In genomic region chr9:96492993-96493531, GRCh38 we compare ENCODE assay signal across 1 cellular context.
TF ChIP-seq lines count a peak whose summit lies in the region.

No MANE protein-coding gene starts in this region.

TF ChIP-seq in GM23338, 12 proteins besides CTCF, POLR2A, EP300 and RAD21 (continued from another document):
- TF ChIP-seq, protein P1, sequence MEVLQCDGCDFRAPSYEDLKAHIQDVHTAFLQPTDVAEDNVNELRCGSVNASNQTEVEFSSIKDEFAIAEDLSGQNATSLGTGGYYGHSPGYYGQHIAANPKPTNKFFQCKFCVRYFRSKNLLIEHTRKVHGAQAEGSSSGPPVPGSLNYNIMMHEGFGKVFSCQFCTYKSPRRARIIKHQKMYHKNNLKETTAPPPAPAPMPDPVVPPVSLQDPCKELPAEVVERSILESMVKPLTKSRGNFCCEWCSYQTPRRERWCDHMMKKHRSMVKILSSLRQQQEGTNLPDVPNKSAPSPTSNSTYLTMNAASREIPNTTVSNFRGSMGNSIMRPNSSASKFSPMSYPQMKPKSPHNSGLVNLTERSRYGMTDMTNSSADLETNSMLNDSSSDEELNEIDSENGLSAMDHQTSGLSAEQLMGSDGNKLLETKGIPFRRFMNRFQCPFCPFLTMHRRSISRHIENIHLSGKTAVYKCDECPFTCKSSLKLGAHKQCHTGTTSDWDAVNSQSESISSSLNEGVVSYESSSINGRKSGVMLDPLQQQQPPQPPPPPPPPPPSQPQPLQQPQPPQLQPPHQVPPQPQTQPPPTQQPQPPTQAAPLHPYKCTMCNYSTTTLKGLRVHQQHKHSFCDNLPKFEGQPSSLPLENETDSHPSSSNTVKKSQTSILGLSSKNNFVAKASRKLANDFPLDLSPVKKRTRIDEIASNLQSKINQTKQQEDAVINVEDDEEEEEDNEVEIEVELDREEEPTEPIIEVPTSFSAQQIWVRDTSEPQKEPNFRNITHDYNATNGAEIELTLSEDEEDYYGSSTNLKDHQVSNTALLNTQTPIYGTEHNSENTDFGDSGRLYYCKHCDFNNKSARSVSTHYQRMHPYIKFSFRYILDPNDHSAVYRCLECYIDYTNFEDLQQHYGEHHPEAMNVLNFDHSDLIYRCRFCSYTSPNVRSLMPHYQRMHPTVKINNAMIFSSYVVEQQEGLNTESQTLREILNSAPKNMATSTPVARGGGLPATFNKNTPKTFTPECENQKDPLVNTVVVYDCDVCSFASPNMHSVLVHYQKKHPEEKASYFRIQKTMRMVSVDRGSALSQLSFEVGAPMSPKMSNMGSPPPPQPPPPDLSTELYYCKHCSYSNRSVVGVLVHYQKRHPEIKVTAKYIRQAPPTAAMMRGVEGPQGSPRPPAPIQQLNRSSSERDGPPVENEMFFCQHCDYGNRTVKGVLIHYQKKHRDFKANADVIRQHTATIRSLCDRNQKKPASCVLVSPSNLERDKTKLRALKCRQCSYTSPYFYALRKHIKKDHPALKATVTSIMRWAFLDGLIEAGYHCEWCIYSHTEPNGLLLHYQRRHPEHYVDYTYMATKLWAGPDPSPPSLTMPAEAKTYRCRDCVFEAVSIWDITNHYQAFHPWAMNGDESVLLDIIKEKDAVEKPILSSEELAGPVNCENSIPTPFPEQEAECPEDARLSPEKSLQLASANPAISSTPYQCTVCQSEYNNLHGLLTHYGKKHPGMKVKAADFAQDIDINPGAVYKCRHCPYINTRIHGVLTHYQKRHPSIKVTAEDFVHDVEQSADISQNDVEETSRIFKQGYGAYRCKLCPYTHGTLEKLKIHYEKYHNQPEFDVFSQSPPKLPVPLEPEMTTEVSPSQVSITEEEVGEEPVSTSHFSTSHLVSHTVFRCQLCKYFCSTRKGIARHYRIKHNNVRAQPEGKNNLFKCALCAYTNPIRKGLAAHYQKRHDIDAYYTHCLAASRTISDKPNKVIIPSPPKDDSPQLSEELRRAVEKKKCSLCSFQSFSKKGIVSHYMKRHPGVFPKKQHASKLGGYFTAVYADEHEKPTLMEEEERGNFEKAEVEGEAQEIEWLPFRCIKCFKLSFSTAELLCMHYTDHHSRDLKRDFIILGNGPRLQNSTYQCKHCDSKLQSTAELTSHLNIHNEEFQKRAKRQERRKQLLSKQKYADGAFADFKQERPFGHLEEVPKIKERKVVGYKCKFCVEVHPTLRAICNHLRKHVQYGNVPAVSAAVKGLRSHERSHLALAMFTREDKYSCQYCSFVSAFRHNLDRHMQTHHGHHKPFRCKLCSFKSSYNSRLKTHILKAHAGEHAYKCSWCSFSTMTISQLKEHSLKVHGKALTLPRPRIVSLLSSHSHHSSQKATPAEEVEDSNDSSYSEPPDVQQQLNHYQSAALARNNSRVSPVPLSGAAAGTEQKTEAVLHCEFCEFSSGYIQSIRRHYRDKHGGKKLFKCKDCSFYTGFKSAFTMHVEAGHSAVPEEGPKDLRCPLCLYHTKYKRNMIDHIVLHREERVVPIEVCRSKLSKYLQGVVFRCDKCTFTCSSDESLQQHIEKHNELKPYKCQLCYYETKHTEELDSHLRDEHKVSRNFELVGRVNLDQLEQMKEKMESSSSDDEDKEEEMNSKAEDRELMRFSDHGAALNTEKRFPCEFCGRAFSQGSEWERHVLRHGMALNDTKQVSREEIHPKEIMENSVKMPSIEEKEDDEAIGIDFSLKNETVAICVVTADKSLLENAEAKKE (CRISPR knock-in tag; IDR thresholded peaks at IDR 0.05): no peak
- TF ChIP-seq, protein P2, sequence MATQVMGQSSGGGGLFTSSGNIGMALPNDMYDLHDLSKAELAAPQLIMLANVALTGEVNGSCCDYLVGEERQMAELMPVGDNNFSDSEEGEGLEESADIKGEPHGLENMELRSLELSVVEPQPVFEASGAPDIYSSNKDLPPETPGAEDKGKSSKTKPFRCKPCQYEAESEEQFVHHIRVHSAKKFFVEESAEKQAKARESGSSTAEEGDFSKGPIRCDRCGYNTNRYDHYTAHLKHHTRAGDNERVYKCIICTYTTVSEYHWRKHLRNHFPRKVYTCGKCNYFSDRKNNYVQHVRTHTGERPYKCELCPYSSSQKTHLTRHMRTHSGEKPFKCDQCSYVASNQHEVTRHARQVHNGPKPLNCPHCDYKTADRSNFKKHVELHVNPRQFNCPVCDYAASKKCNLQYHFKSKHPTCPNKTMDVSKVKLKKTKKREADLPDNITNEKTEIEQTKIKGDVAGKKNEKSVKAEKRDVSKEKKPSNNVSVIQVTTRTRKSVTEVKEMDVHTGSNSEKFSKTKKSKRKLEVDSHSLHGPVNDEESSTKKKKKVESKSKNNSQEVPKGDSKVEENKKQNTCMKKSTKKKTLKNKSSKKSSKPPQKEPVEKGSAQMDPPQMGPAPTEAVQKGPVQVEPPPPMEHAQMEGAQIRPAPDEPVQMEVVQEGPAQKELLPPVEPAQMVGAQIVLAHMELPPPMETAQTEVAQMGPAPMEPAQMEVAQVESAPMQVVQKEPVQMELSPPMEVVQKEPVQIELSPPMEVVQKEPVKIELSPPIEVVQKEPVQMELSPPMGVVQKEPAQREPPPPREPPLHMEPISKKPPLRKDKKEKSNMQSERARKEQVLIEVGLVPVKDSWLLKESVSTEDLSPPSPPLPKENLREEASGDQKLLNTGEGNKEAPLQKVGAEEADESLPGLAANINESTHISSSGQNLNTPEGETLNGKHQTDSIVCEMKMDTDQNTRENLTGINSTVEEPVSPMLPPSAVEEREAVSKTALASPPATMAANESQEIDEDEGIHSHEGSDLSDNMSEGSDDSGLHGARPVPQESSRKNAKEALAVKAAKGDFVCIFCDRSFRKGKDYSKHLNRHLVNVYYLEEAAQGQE (IDR thresholded peaks at IDR 0.05; ENCODE audit: unreplicated experiment): no peak
TF ChIP-seq in GM23338: peak in this region for 0.
